ENCODE assay signal across 1 cellular context in genomic region chr3:33231755-33232465, GRCh38.
TF ChIP-seq lines count a peak whose summit lies in the region.

No MANE protein-coding gene starts in this region.

TF ChIP-seq in WTC11, 78 proteins besides CTCF, POLR2A, EP300 and RAD21 (continued from another document):
- TF ChIP-seq, protein P1, sequence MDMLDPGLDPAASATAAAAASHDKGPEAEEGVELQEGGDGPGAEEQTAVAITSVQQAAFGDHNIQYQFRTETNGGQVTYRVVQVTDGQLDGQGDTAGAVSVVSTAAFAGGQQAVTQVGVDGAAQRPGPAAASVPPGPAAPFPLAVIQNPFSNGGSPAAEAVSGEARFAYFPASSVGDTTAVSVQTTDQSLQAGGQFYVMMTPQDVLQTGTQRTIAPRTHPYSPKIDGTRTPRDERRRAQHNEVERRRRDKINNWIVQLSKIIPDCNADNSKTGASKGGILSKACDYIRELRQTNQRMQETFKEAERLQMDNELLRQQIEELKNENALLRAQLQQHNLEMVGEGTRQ (CRISPR knock-in tag; IDR thresholded peaks at IDR 0.05) = no peak
- TF ChIP-seq SOX15 (CRISPR knock-in tag; IDR thresholded peaks at IDR 0.05) (no peak), SP1 (CRISPR knock-in tag; conservative IDR thresholded peaks at IDR 0.05) (no peak), ZNF512 (CRISPR knock-in tag; IDR thresholded peaks at IDR 0.05; ENCODE audit: borderline replicate concordance) (no peak), GTF2I (CRISPR knock-in tag; conservative IDR thresholded peaks at IDR 0.05) (no peak), OVOL2 (CRISPR knock-in tag; IDR thresholded peaks at IDR 0.05; ENCODE audit: borderline replicate concordance) (no peak), MAX (CRISPR knock-in tag; IDR thresholded peaks at IDR 0.05) (no peak), ZNF423 (CRISPR knock-in tag; IDR thresholded peaks at IDR 0.05) (no peak)
- TF ChIP-seq, protein P2, sequence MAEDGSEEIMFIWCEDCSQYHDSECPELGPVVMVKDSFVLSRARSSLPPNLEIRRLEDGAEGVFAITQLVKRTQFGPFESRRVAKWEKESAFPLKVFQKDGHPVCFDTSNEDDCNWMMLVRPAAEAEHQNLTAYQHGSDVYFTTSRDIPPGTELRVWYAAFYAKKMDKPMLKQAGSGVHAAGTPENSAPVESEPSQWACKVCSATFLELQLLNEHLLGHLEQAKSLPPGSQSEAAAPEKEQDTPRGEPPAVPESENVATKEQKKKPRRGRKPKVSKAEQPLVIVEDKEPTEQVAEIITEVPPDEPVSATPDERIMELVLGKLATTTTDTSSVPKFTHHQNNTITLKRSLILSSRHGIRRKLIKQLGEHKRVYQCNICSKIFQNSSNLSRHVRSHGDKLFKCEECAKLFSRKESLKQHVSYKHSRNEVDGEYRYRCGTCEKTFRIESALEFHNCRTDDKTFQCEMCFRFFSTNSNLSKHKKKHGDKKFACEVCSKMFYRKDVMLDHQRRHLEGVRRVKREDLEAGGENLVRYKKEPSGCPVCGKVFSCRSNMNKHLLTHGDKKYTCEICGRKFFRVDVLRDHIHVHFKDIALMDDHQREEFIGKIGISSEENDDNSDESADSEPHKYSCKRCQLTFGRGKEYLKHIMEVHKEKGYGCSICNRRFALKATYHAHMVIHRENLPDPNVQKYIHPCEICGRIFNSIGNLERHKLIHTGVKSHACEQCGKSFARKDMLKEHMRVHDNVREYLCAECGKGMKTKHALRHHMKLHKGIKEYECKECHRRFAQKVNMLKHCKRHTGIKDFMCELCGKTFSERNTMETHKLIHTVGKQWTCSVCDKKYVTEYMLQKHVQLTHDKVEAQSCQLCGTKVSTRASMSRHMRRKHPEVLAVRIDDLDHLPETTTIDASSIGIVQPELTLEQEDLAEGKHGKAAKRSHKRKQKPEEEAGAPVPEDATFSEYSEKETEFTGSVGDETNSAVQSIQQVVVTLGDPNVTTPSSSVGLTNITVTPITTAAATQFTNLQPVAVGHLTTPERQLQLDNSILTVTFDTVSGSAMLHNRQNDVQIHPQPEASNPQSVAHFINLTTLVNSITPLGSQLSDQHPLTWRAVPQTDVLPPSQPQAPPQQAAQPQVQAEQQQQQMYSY (CRISPR knock-in tag; IDR thresholded peaks at IDR 0.05) = no peak
- TF ChIP-seq, protein P3, sequence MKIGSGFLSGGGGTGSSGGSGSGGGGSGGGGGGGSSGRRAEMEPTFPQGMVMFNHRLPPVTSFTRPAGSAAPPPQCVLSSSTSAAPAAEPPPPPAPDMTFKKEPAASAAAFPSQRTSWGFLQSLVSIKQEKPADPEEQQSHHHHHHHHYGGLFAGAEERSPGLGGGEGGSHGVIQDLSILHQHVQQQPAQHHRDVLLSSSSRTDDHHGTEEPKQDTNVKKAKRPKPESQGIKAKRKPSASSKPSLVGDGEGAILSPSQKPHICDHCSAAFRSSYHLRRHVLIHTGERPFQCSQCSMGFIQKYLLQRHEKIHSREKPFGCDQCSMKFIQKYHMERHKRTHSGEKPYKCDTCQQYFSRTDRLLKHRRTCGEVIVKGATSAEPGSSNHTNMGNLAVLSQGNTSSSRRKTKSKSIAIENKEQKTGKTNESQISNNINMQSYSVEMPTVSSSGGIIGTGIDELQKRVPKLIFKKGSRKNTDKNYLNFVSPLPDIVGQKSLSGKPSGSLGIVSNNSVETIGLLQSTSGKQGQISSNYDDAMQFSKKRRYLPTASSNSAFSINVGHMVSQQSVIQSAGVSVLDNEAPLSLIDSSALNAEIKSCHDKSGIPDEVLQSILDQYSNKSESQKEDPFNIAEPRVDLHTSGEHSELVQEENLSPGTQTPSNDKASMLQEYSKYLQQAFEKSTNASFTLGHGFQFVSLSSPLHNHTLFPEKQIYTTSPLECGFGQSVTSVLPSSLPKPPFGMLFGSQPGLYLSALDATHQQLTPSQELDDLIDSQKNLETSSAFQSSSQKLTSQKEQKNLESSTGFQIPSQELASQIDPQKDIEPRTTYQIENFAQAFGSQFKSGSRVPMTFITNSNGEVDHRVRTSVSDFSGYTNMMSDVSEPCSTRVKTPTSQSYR (CRISPR knock-in tag; IDR thresholded peaks at IDR 0.05) = no peak
